ENCODE assay signal across 9 cellular contexts in genomic region chr17:1188812-1189211, GRCh38. TPM values are rescaled to one million over a fixed set of nuclear protein-coding genes. Genes with fewer than 3 reads are reported as not detected.
DNase-seq lines count a peak whose midpoint lies in the region; ATAC-seq and TF ChIP-seq lines count a peak whose summit lies in the region.
"Had no signal": no experiment of that assay in that cellular context is flagged by ENCODE, and none has a peak within 500 bp of the region (broad histone marks: within the 10 kb centered on the region; RNA-seq: fewer than 3 reads in every experiment).

No MANE protein-coding gene starts in this region.

- peak overlapping the region; percentile 30 to 77 for H3K27ac ChIP-seq in uterus
- H3K27ac ChIP-seq: foreskin keratinocyte had no signal

- intact Hi-C loops in uterus (cut with DNase I; ENCODE audit: low total_unique reads), result no loop called here

- peak; percentile 12 for ATAC-seq in esophagus mucosa
- ATAC-seq: foreskin keratinocyte had no signal

- H3K27me3 ChIP-seq in MG63 (no peaks in the 10 kb centered on the region), uterus (no peaks in the 10 kb centered on the region)

- TF ChIP-seq POLR2A in uterus (IDR thresholded peaks at IDR 0.05), result no peak

- no peaks in the 10 kb centered on the region for H3K9me3 ChIP-seq in MG63
- no peaks in the 10 kb centered on the region for H3K9me3 ChIP-seq in uterus

- H3K4me3 ChIP-seq in MG63 (no peak overlapping the region), uterus (no peak overlapping the region)

- no peak for TF ChIP-seq CTCF in uterus (IDR thresholded peaks at IDR 0.05)

- DNase-seq in MG63 (peak; percentile 87), mucosa of gallbladder (ENCODE audit: low spot score) (peak; percentile 93), uterus (peak; percentile 87 to 91), T-helper 1 cell (no peak), HuH-7 (ENCODE audit: low spot score) (no peak)
- DNase-seq in activated T-cell treated with anti-CD3 and anti-CD28 coated beads, Interleukin-2, amount 50 U/mL, for 48 hours, result no peak
- DNase-seq: foreskin keratinocyte, NCI-H1930 had no signal

- no peaks in the 10 kb centered on the region for H3K36me3 ChIP-seq in MG63
- H3K36me3 ChIP-seq in uterus, result no peaks in the 10 kb centered on the region

- H3K4me1 ChIP-seq in uterus, result no peaks in the 10 kb centered on the region
- H3K4me1 ChIP-seq: foreskin keratinocyte had no signal

RNA-seq across cellular contexts. Expression of gene ABR, which starts 9.0 kb away (rescaled TPM):
- total RNA-seq in MG63 (2014; rRNA removed; shearing (Covaris generic); ENCODE audit: low replicate concordance), result 7.3 and 24.0 TPM in 2 replicates
- total RNA-seq in esophagus mucosa, result 94.5 TPM
- total RNA-seq in mucosa of gallbladder, result 279 TPM
- 100 to 1,000 TPM in 2 of 4 donors, 10 to 100 TPM in 2; 35.4 to 192 (median 138) TPM for total RNA-seq in uterus

Comparison
In these comparisons a context has a peak if more than half of its experiments do, and no peak if none do; other contexts are left out.
1. DNase-seq: peak in MG63 (single experiment), mucosa of gallbladder (single experiment) and uterus (2 of 2); none in T-helper 1 cell (0 of 5), activated T-cell treated with anti-CD3 and anti-CD28 coated beads, Interleukin-2, amount 50 U/mL, for 48 hours (0 of 2) and HuH-7 (single experiment).